In the genomic region with DNA sequence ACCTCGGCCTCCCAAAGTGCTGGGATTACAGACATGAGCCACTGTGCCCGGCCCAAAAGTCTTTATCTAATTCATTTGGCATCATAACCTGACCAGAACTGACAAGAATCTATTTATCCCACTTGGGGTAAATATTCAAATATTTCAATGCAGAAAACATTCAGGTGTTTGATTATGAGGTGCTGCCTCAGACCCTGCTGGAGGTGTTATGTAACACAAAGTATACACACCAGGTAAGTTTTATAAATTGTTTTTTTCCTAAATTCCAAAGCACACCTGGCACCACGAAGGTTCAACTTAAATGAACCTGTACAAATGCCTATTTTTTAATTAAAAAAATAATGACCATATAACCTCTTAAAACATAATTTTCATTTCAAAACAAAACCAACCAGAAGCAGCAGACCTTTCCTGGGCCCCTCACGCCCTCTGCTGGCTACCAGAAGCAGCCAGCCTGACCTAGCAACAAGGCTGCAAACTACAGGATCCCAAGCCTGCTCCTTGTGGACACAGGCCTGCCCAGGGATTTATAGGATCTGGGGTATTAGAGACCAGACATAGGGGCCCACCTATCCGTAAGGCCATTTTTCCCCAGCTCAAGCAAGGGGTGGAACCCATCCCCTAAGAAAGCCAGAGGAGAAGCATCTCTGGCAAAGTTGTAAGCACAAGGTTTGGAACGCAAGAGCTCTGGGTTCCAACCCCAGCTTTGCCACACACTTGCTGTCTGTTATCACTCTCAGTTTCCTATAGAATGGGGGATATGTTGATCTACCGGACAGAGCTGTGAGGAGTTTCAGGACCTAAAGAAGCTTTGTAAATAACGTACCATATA, we compare ENCODE assay signal across 9 cellular contexts. TPM values are rescaled to one million over a fixed set of nuclear protein-coding genes. Genes with fewer than 3 reads are reported as not detected.
DNase-seq lines count a peak whose midpoint lies in the region; ATAC-seq, FAIRE-seq and TF ChIP-seq lines count a peak whose summit lies in the region.
"Had no signal": no experiment of that assay in that cellular context is flagged by ENCODE, and none has a peak within 500 bp of the region (broad histone marks: within the 10 kb centered on the region; RNA-seq: fewer than 3 reads in every experiment).

No MANE protein-coding gene starts in this region.

- no peak overlapping the region for H3K27ac ChIP-seq in kidney (ENCODE audit: low read depth in 2 of 2, low read length in 2 of 2)
- H3K27ac ChIP-seq: BLaER1 treated with 17β-estradiol and CSF1 and Interleukin-3, amounts not matched to agents 10 nM and 100 nM had no signal

- DNase-seq in NCI-H1105 treated with DMSO at 0.1 percent for 48 hours (lab: John Stamatoyannopoulos, UW) (peak; percentile 2), NCI-H1105 (lab: John Stamatoyannopoulos, UW) (no peak), T follicular helper cell (ENCODE audit: low read depth) (peak; percentile 48), T47D (ENCODE audit: low read depth in 1 of 2, low spot score in 1 of 2) (peak; percentile 49 to 64), kidney (peak; percentile 76)
- DNase-seq in stimulated activated naive CD8-positive, alpha-beta T cell treated with anti-CD3 and anti-CD28 coated beads, Interleukin-15, amount 100 ng/mL, for 72 hours, result peak in 1 of 2 donors; percentile 39

- peaks cover 66% of the 10 kb centered on the region for H3K4me1 Mint-ChIP-seq in stimulated activated naive CD8-positive, alpha-beta T cell treated with anti-CD3 and anti-CD28 coated beads, Interleukin-15, amount 100 ng/mL, for 72 hours

- in situ Hi-C loops in T47D (cut with HindIII; ENCODE audit: low pct_unique_long_range_greater_than_20kb, low sequenced_read_pairs), result no loop called here

- no peaks in the 10 kb centered on the region for H3K9me3 ChIP-seq in kidney (ENCODE audit: control insufficient read depth in 1 of 2, low read length in 2 of 2)
- H3K9me3 ChIP-seq: BLaER1 treated with 17β-estradiol and CSF1 and Interleukin-3, amounts not matched to agents 10 nM and 100 nM had no signal

- intact Hi-C loops in kidney (cut with DNase I), result no loop called here

- TF ChIP-seq CTCF in kidney (IDR thresholded peaks at IDR 0.05; ENCODE audit: borderline replicate concordance, extremely low read depth, insufficient read depth), result peak; percentile 57

- H3K9ac ChIP-seq in kidney (ENCODE audit: low read length in 2 of 2), result no peak overlapping the region

- H3K27ac Mint-ChIP-seq in stimulated activated naive CD8-positive, alpha-beta T cell treated with anti-CD3 and anti-CD28 coated beads, Interleukin-15, amount 100 ng/mL, for 72 hours, result peak overlapping the region in 1 of 2 donors; percentile 63

- H3K36me3 ChIP-seq in kidney (ENCODE audit: control insufficient read depth in 1 of 2, insufficient read depth in 2 of 2, low read length in 2 of 2), result peaks cover 0 to 1% of the 10 kb centered on the region in 2 donors

- peaks cover 0 to 8% of the 10 kb centered on the region in 2 donors for H3K4me1 ChIP-seq in kidney (ENCODE audit: control insufficient read depth in 1 of 2, insufficient read depth in 1 of 2, low read depth in 1 of 2, low read length in 2 of 2)

- peak; percentile 92 for FAIRE-seq in kidney (lab: Jason Lieb, UNC)

- H3K4me3 ChIP-seq in kidney (ENCODE audit: low read length in 2 of 2), result no peak overlapping the region
- H3K4me3 ChIP-seq: BLaER1 treated with 17β-estradiol and CSF1 and Interleukin-3, amounts not matched to agents 10 nM and 100 nM had no signal

- H3K27me3 Mint-ChIP-seq in stimulated activated naive CD8-positive, alpha-beta T cell treated with anti-CD3 and anti-CD28 coated beads, Interleukin-15, amount 100 ng/mL, for 72 hours, result no peaks in the 10 kb centered on the region

- H3K4me3 Mint-ChIP-seq in stimulated activated naive CD8-positive, alpha-beta T cell treated with anti-CD3 and anti-CD28 coated beads, Interleukin-15, amount 100 ng/mL, for 72 hours, result peak overlapping the region; percentile 54 to 64

- ATAC-seq in HG02885 (IDR thresholded peaks at IDR 0.05; ENCODE audit: poor library complexity, unreplicated experiment) (peak; percentile 66), HG03139 (IDR thresholded peaks at IDR 0.05; ENCODE audit: unreplicated experiment) (no peak)
- no peak for ATAC-seq in stimulated activated naive CD8-positive, alpha-beta T cell treated with anti-CD3 and anti-CD28 coated beads, Interleukin-15, amount 100 ng/mL, for 72 hours

- H3K9me3 Mint-ChIP-seq in stimulated activated naive CD8-positive, alpha-beta T cell treated with anti-CD3 and anti-CD28 coated beads, Interleukin-15, amount 100 ng/mL, for 72 hours, result no peaks in the 10 kb centered on the region

RNA-seq across cellular contexts. Expression of gene OTUD5, which starts 11.7 kb away (rescaled TPM):
- 56.2 TPM for total RNA-seq in kidney
- polyA plus RNA-seq in kidney (ENCODE audit: insufficient read depth, low read depth, low replicate concordance), result 40.2 TPM

RNA-seq across cellular contexts. Expression of gene KCND1, which starts 25.9 kb away (rescaled TPM):
- total RNA-seq in kidney, result 2.2 TPM
- polyA plus RNA-seq in kidney (ENCODE audit: insufficient read depth, low read depth, low replicate concordance), result 0.92 TPM

RNA-seq across cellular contexts. Expression of gene PIM2, which starts 26.9 kb away (rescaled TPM):
- 29.6 TPM for total RNA-seq in kidney
- 8.7 TPM for polyA plus RNA-seq in kidney (ENCODE audit: insufficient read depth, low read depth, low replicate concordance)

RNA-seq across cellular contexts. Expression of gene SLC35A2, which starts 34.3 kb away (rescaled TPM):
- 34.2 TPM for total RNA-seq in kidney
- polyA plus RNA-seq in kidney (ENCODE audit: insufficient read depth, low read depth, low replicate concordance), result 29.3 TPM

RNA-seq across cellular contexts. Expression of gene PQBP1, which starts 48.0 kb away (rescaled TPM):
- 61.3 TPM for total RNA-seq in kidney
- 93.4 TPM for polyA plus RNA-seq in kidney (ENCODE audit: insufficient read depth, low read depth, low replicate concordance)
